ENCODE assay signal across 1 cellular context in the genomic region with DNA sequence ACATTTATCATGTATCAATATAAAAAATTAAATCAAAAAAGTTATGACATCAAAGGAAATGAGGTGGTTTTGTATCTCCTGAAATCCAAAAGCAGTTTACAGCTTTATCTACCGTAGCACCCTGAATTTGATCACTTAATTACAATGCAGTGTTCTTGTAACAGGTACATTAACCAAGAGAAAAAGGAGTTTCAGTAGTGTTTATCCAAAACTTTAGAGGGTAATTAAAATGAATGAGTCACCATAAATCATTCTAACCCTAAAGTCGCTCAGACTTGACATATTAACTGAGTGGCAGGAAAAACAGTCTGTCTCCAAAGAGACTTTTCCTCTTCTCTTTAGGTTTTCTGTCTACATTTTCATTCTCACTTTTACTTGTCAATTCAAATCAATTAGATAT.
A peak's percentile ranks its signal among the peaks of the same experiment; 100 is the strongest.
TF ChIP-seq lines count a peak whose summit lies in the region.

No MANE protein-coding gene starts in this region.

TF ChIP-seq in HEK293, 187 proteins besides CTCF, POLR2A, EP300 and RAD21 (continued from another document):
- TF ChIP-seq, protein P1, sequence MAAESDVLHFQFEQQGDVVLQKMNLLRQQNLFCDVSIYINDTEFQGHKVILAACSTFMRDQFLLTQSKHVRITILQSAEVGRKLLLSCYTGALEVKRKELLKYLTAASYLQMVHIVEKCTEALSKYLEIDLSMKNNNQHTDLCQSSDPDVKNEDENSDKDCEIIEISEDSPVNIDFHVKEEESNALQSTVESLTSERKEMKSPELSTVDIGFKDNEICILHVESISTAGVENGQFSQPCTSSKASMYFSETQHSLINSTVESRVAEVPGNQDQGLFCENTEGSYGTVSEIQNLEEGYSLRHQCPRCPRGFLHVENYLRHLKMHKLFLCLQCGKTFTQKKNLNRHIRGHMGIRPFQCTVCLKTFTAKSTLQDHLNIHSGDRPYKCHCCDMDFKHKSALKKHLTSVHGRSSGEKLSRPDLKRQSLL (tag by site-specific recombination; IDR thresholded peaks at IDR 0.05) = 0 out of 2 replicates have a peak, but pooled peaks have one; percentile 13
- no peak for TF ChIP-seq ZBTB20 (tag by site-specific recombination; IDR thresholded peaks at IDR 0.05)
- TF ChIP-seq GFI1B (tag by site-specific recombination; IDR thresholded peaks at IDR 0.05) = no peak
- TF ChIP-seq SP7 (tag by site-specific recombination; IDR thresholded peaks at IDR 0.05) = peak; percentile 99
- TF ChIP-seq ZBTB7A (tag by site-specific recombination; IDR thresholded peaks at IDR 0.05; ENCODE audit: low read depth) = no peak
- peak; percentile 33; the same call in 1 of the 2 replicates for TF ChIP-seq ZSCAN16 (tag by site-specific recombination; IDR thresholded peaks at IDR 0.05)
- peak; percentile 91 for TF ChIP-seq OSR2 (tag by site-specific recombination; IDR thresholded peaks at IDR 0.05)
- 0 out of 2 replicates have a peak, but pooled peaks have one; percentile 35 for TF ChIP-seq ZXDB (tag by site-specific recombination; IDR thresholded peaks at IDR 0.05)
- peak; percentile 82 for TF ChIP-seq ZNF629 (tag by site-specific recombination; IDR thresholded peaks at IDR 0.05)
- TF ChIP-seq ZNF600 (tag by site-specific recombination; IDR thresholded peaks at IDR 0.05) = no peak
- TF ChIP-seq, protein P2, sequence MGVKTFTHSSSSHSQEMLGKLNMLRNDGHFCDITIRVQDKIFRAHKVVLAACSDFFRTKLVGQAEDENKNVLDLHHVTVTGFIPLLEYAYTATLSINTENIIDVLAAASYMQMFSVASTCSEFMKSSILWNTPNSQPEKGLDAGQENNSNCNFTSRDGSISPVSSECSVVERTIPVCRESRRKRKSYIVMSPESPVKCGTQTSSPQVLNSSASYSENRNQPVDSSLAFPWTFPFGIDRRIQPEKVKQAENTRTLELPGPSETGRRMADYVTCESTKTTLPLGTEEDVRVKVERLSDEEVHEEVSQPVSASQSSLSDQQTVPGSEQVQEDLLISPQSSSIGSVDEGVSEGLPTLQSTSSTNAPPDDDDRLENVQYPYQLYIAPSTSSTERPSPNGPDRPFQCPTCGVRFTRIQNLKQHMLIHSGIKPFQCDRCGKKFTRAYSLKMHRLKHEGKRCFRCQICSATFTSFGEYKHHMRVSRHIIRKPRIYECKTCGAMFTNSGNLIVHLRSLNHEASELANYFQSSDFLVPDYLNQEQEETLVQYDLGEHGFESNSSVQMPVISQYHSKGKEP (tag by site-specific recombination; IDR thresholded peaks at IDR 0.05) = peak; percentile 68; the same call in 1 of the 2 replicates
- peak; percentile 35; the same call in 1 of the 2 replicates for TF ChIP-seq ZNF391 (tag by site-specific recombination; IDR thresholded peaks at IDR 0.05; ENCODE audit: borderline replicate concordance, low read depth)
- peak; percentile 49; the same call in 1 of the 2 replicates for TF ChIP-seq MZF1 (tag by site-specific recombination; IDR thresholded peaks at IDR 0.05; ENCODE audit: borderline replicate concordance)
- 0 out of 2 replicates have a peak, but pooled peaks have one; percentile 9 for TF ChIP-seq ZNF146 (tag by site-specific recombination; IDR thresholded peaks at IDR 0.05)
- TF ChIP-seq, protein P3, sequence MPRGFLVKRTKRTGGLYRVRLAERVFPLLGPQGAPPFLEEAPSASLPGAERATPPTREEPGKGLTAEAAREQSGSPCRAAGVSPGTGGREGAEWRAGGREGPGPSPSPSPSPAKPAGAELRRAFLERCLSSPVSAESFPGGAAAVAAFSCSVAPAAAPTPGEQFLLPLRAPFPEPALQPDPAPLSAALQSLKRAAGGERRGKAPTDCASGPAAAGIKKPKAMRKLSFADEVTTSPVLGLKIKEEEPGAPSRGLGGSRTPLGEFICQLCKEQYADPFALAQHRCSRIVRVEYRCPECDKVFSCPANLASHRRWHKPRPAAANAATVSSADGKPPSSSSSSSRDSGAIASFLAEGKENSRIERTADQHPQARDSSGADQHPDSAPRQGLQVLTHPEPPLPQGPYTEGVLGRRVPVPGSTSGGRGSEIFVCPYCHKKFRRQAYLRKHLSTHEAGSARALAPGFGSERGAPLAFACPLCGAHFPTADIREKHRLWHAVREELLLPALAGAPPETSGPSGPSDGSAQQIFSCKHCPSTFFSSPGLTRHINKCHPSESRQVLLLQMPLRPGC (tag by site-specific recombination; IDR thresholded peaks at IDR 0.05) = peak; percentile 76
- peak; percentile 70; the same call in 1 of the 2 replicates for TF ChIP-seq BCL11A (tag by site-specific recombination; IDR thresholded peaks at IDR 0.05; ENCODE audit: low read depth)
- TF ChIP-seq ZNF24 (tag by site-specific recombination; IDR thresholded peaks at IDR 0.05) = peak; percentile 49; the same call in 1 of the 2 replicates
- peak; percentile 48; the same call in 1 of the 2 replicates for TF ChIP-seq KLF8 (tag by site-specific recombination; IDR thresholded peaks at IDR 0.05)
- TF ChIP-seq GLI2 (tag by site-specific recombination; IDR thresholded peaks at IDR 0.05; ENCODE audit: borderline replicate concordance, low read depth) = peak; percentile 52; the same call in 1 of the 2 replicates
- 0 out of 2 replicates have a peak, but pooled peaks have one; percentile 43 for TF ChIP-seq ZNF596 (tag by site-specific recombination; IDR thresholded peaks at IDR 0.05)
- TF ChIP-seq WT1 (tag by site-specific recombination; IDR thresholded peaks at IDR 0.05) = peak; percentile 96
- peak; percentile 58 for TF ChIP-seq ZNF366 (tag by site-specific recombination; conservative IDR thresholded peaks at IDR 0.05)
- no peak for TF ChIP-seq ZNF132 (tag by site-specific recombination; IDR thresholded peaks at IDR 0.05; ENCODE audit: borderline replicate concordance)
- TF ChIP-seq, protein P4, sequence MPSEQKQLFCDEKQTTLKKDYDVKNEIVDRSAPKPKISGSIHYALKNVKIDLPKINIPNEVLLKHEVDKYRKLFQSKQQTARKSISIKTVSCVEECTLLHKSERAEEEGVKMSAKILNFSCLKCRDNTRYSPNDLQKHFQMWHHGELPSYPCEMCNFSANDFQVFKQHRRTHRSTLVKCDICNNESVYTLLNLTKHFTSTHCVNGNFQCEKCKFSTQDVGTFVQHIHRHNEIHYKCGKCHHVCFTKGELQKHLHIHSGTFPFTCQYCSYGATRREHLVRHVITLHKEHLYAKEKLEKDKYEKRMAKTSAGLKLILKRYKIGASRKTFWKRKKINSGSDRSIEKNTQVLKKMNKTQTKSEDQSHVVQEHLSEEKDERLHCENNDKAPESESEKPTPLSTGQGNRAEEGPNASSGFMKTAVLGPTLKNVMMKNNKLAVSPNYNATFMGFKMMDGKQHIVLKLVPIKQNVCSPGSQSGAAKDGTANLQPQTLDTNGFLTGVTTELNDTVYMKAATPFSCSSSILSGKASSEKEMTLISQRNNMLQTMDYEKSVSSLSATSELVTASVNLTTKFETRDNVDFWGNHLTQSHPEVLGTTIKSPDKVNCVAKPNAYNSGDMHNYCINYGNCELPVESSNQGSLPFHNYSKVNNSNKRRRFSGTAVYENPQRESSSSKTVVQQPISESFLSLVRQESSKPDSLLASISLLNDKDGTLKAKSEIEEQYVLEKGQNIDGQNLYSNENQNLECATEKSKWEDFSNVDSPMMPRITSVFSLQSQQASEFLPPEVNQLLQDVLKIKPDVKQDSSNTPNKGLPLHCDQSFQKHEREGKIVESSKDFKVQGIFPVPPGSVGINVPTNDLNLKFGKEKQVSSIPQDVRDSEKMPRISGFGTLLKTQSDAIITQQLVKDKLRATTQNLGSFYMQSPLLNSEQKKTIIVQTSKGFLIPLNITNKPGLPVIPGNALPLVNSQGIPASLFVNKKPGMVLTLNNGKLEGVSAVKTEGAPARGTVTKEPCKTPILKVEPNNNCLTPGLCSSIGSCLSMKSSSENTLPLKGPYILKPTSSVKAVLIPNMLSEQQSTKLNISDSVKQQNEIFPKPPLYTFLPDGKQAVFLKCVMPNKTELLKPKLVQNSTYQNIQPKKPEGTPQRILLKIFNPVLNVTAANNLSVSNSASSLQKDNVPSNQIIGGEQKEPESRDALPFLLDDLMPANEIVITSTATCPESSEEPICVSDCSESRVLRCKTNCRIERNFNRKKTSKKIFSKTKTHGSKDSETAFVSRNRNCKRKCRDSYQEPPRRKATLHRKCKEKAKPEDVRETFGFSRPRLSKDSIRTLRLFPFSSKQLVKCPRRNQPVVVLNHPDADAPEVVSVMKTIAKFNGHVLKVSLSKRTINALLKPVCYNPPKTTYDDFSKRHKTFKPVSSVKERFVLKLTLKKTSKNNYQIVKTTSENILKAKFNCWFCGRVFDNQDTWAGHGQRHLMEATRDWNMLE (tag by site-specific recombination; conservative IDR thresholded peaks at IDR 0.05; ENCODE audit: low read depth) = no peak
- TF ChIP-seq FEZF1 (tag by site-specific recombination; IDR thresholded peaks at IDR 0.05) = peak; percentile 86
- TF ChIP-seq KLF10 (tag by site-specific recombination; IDR thresholded peaks at IDR 0.05) = peak; percentile 53
- TF ChIP-seq, protein P5, sequence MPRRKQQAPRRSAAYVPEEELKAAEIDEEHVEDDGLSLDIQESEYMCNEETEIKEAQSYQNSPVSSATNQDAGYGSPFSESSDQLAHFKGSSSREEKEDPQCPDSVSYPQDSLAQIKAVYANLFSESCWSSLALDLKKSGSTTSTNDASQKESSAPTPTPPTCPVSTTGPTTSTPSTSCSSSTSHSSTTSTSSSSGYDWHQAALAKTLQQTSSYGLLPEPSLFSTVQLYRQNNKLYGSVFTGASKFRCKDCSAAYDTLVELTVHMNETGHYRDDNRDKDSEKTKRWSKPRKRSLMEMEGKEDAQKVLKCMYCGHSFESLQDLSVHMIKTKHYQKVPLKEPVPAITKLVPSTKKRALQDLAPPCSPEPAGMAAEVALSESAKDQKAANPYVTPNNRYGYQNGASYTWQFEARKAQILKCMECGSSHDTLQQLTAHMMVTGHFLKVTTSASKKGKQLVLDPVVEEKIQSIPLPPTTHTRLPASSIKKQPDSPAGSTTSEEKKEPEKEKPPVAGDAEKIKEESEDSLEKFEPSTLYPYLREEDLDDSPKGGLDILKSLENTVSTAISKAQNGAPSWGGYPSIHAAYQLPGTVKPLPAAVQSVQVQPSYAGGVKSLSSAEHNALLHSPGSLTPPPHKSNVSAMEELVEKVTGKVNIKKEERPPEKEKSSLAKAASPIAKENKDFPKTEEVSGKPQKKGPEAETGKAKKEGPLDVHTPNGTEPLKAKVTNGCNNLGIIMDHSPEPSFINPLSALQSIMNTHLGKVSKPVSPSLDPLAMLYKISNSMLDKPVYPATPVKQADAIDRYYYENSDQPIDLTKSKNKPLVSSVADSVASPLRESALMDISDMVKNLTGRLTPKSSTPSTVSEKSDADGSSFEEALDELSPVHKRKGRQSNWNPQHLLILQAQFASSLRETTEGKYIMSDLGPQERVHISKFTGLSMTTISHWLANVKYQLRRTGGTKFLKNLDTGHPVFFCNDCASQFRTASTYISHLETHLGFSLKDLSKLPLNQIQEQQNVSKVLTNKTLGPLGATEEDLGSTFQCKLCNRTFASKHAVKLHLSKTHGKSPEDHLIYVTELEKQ (tag by site-specific recombination; IDR thresholded peaks at IDR 0.05; ENCODE audit: borderline replicate concordance) = peak; percentile 81
- peak; percentile 67; the same call in 1 of the 2 replicates for TF ChIP-seq ZSCAN30 (tag by site-specific recombination; IDR thresholded peaks at IDR 0.05)
- TF ChIP-seq, protein P6, sequence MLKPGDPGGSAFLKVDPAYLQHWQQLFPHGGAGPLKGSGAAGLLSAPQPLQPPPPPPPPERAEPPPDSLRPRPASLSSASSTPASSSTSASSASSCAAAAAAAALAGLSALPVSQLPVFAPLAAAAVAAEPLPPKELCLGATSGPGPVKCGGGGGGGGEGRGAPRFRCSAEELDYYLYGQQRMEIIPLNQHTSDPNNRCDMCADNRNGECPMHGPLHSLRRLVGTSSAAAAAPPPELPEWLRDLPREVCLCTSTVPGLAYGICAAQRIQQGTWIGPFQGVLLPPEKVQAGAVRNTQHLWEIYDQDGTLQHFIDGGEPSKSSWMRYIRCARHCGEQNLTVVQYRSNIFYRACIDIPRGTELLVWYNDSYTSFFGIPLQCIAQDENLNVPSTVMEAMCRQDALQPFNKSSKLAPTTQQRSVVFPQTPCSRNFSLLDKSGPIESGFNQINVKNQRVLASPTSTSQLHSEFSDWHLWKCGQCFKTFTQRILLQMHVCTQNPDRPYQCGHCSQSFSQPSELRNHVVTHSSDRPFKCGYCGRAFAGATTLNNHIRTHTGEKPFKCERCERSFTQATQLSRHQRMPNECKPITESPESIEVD (tag by site-specific recombination; IDR thresholded peaks at IDR 0.05) = peak; percentile 98
